23 cellular contexts compared by ENCODE assay signal in genomic region chr7:28152594-28152993, GRCh38. TPM values are rescaled to one million over a fixed set of nuclear protein-coding genes. Genes with fewer than 3 reads are reported as not detected.
DNase-seq lines count a peak whose midpoint lies in the region; ATAC-seq, FAIRE-seq and TF ChIP-seq lines count a peak whose summit lies in the region.
"Had no signal": no experiment of that assay in that cellular context is flagged by ENCODE, and none has a peak within 500 bp of the region (broad histone marks: within the 10 kb centered on the region; RNA-seq: fewer than 3 reads in every experiment).

No MANE protein-coding gene starts in this region.

- H3K4me1 Mint-ChIP-seq in CD4-positive, CD25-positive, alpha-beta regulatory T cell: peaks cover 29 to 57% (median 48%) of the 10 kb centered on the region in 4 donors

- 50% methylated on average over 4 of the region's 4 CpGs for WGBS in A549 (ENCODE audit: missing lambda C conversion rate)
- 74% methylated on average over 4 of the region's 4 CpGs for WGBS in right cardiac atrium

- intact Hi-C loops in right cardiac atrium (cut with DNase I): no loop called here

- peaks cover 15% of the 10 kb centered on the region for H3K36me3 Mint-ChIP-seq in CD4-positive, CD25-positive, alpha-beta regulatory T cell

- no peaks in the 10 kb centered on the region for H3K27me3 Mint-ChIP-seq in CD4-positive, CD25-positive, alpha-beta regulatory T cell

- TF ChIP-seq RAD21 in A549 (conservative IDR thresholded peaks at IDR 0.05 in 1 of 2, IDR thresholded peaks at IDR 0.05 in 1 of 2): no peak

- DNase-seq in A549 (ENCODE audit: low read depth in 1 of 2, low spot score in 1 of 2) (no peak), RWPE2 (ENCODE audit: low spot score) (no peak), dermis blood vessel endothelial cell (peak; percentile 7), NCI-H2029 (lab: John Stamatoyannopoulos, UW) (no peak), right cardiac atrium (no peak), NCI-H146 treated with DMSO at 0.1 percent for 48 hours (lab: John Stamatoyannopoulos, UW; ENCODE audit: unreplicated experiment) (no peak), SW 1271 (lab: John Stamatoyannopoulos, UW) (no peak)
- peak in 1 of 3 donors; percentile 12 for DNase-seq in CD4-positive, CD25-positive, alpha-beta regulatory T cell
- DNase-seq: activated CD8-positive, alpha-beta memory T cell treated with anti-CD3 and anti-CD28 coated beads, Interleukin-2, amount 10 ng/mL, durations not matched to agents 7 days and 5 days; DMS53; effector memory CD4-positive, alpha-beta T cell; hypothalamus; NCI-H1930; NCI-H524; nucleus accumbens; Peyer's patch; stimulated activated CD4-positive, alpha-beta T cell treated with anti-CD3 and anti-CD28 coated beads, Interleukin-4, amount 100 ng/mL, for 24 hours; stimulated activated CD8-positive, alpha-beta memory T cell treated with anti-CD3 and anti-CD28 coated beads, Interleukin-4, amount 100 ng/mL, for 48 hours had no signal

- H3K27ac ChIP-seq in A549 (no peak overlapping the region), RWPE2 (ENCODE audit: poor library complexity, severe bottlenecking) (peak overlapping the region; percentile 60), right cardiac atrium (ENCODE audit: low read length) (no peak overlapping the region)
- H3K27ac ChIP-seq in CD4-positive, CD25-positive, alpha-beta regulatory T cell (ENCODE audit: insufficient read depth, low read length, poor library complexity, severe bottlenecking): peak overlapping the region; percentile 83
- H3K27ac ChIP-seq: tibial nerve, VCaP had no signal

- FAIRE-seq in A549 (lab: Jason Lieb, UNC): peak; percentile 36
- FAIRE-seq: GM19239 had no signal

- ATAC-seq in A549: no peak
- ATAC-seq in CD4-positive, CD25-positive, alpha-beta regulatory T cell (ENCODE audit: low read depth in 2 of 2): no peak
- no peak for ATAC-seq in RWPE2 (ENCODE audit: low read depth)
- ATAC-seq in right cardiac atrium: no peak
- ATAC-seq: HCT116, sciatic nerve had no signal

- TF ChIP-seq EP300 in A549 (IDR thresholded peaks at IDR 0.05): no peak

- no peak for TF ChIP-seq CTCF in A549 (IDR thresholded peaks at IDR 0.05)
- TF ChIP-seq CTCF in RWPE2 (IDR thresholded peaks at IDR 0.05; ENCODE audit: poor library complexity, severe bottlenecking): no peak

- POLR2A ChIA-PET in A549 (lab: Yijun Ruan, JAX): no interaction called here

- H3K4me3 Mint-ChIP-seq in CD4-positive, CD25-positive, alpha-beta regulatory T cell: peak overlapping the region; percentile 60 to 82 (median 70)
- H3K4me3 Mint-ChIP-seq: activated CD8-positive, alpha-beta memory T cell treated with anti-CD3 and anti-CD28 coated beads, Interleukin-2, amount 10 ng/mL, durations not matched to agents 7 days and 5 days had no signal

- no peaks in the 10 kb centered on the region for H3K27me3 ChIP-seq in CD4-positive, CD25-positive, alpha-beta regulatory T cell (ENCODE audit: control insufficient read depth, insufficient read depth, low read length)
- H3K27me3 ChIP-seq in RWPE2 (ENCODE audit: insufficient read depth, poor library complexity, severe bottlenecking) (no peaks in the 10 kb centered on the region), right cardiac atrium (ENCODE audit: control insufficient read depth, insufficient read depth) (no peaks in the 10 kb centered on the region)
- H3K27me3 ChIP-seq: Peyer's patch, tibial nerve had no signal

- no peaks in the 10 kb centered on the region for H3K9me3 Mint-ChIP-seq in CD4-positive, CD25-positive, alpha-beta regulatory T cell

- peak overlapping the region; percentile 79 to 95 (median 90) for H3K27ac Mint-ChIP-seq in CD4-positive, CD25-positive, alpha-beta regulatory T cell

- CTCF ChIA-PET in A549 (lab: Yijun Ruan, JAX): no interaction called here

- no peak for TF ChIP-seq POLR2A in A549 (IDR thresholded peaks at IDR 0.05; ENCODE audit: low read length)

- H3K36me3 ChIP-seq in CD4-positive, CD25-positive, alpha-beta regulatory T cell (ENCODE audit: control insufficient read depth, insufficient read depth, low read length): no peaks in the 10 kb centered on the region
- H3K36me3 ChIP-seq in RWPE2 (ENCODE audit: low read depth): no peaks in the 10 kb centered on the region
- H3K36me3 ChIP-seq: Peyer's patch, tibial nerve had no signal

- H3K4me2 ChIP-seq in A549: no peak overlapping the region

- peaks cover 16% of the 10 kb centered on the region for H3K4me1 ChIP-seq in A549
- H3K4me1 ChIP-seq in CD4-positive, CD25-positive, alpha-beta regulatory T cell (ENCODE audit: control insufficient read depth, insufficient read depth, low read length, poor library complexity, severe bottlenecking): peaks cover 42% of the 10 kb centered on the region
- H3K4me1 ChIP-seq in RWPE2 (ENCODE audit: insufficient read depth, poor library complexity, severe bottlenecking): peaks cover 30% of the 10 kb centered on the region
- peaks cover 3% of the 10 kb centered on the region for H3K4me1 ChIP-seq in right cardiac atrium (ENCODE audit: control insufficient read depth, insufficient read depth, low read length)

- H3K4me3 ChIP-seq in A549 (no peak overlapping the region), RWPE2 (ENCODE audit: severe bottlenecking) (no peak overlapping the region), right cardiac atrium (ENCODE audit: low read length) (no peak overlapping the region)
- H3K4me3 ChIP-seq in CD4-positive, CD25-positive, alpha-beta regulatory T cell (ENCODE audit: low read depth, low read length): peak overlapping the region; percentile 80
- H3K4me3 ChIP-seq: Peyer's patch, tibial nerve had no signal

- H3K9me3 ChIP-seq in A549 (no peaks in the 10 kb centered on the region), RWPE2 (ENCODE audit: severe bottlenecking) (no peaks in the 10 kb centered on the region), right cardiac atrium (ENCODE audit: control insufficient read depth, low read length) (no peaks in the 10 kb centered on the region)
- no peaks in the 10 kb centered on the region for H3K9me3 ChIP-seq in CD4-positive, CD25-positive, alpha-beta regulatory T cell (ENCODE audit: control insufficient read depth in 2 of 2, low read length in 2 of 2)
- H3K9me3 ChIP-seq: Peyer's patch, tibial nerve had no signal

TF ChIP-seq in A549, 52 proteins besides CTCF, POLR2A, EP300 and RAD21:
- TF ChIP-seq HMGXB4 (CRISPR knock-in tag; IDR thresholded peaks at IDR 0.05; ENCODE audit: borderline replicate concordance): no peak

RNA-seq across cellular contexts. Expression of gene JAZF1, which starts 28.0 kb away (rescaled TPM):
- polyA plus RNA-seq in A549 (2011; rRNA removed) (1.9 and 2.4 TPM in 2 replicates), A549 (2017; fragmentation: RNase III; extraction: RNeasy Plus Mini Kit Qiagen cat#74134 plus additional on column Dnase treatment) (2.6 to 2.8 TPM (median 2.7 TPM) in 3 replicates), right cardiac atrium (12.9 TPM)
- 1.7 TPM in 2 replicates for polyA plus RNA-seq in A549 (2012; cell fraction: cytosol; rRNA removed)
- 0.70 and 1.2 TPM in 2 replicates for polyA plus RNA-seq in A549 (2012; cell fraction: nucleus; rRNA removed)
- polyA minus RNA-seq in A549 (2011; rRNA and poly(A)+ RNA removed): 0.91 and 2.4 TPM in 2 replicates
- total RNA-seq in CD4-positive, CD25-positive, alpha-beta regulatory T cell: 30.7 TPM
- 10 to 100 TPM in 1 of 4 donors, 1 to 10 TPM in 3; 6.4 to 13.3 (median 7.5) TPM for polyA plus RNA-seq in CD4-positive, CD25-positive, alpha-beta regulatory T cell
- total RNA-seq in dermis blood vessel endothelial cell (3.6 and 4.9 TPM in 2 replicates), right cardiac atrium (10 to 100 TPM; 19.9 to 27.4 (median 25.4) TPM)

Comparison
In these comparisons a context has a peak if more than half of its experiments do, and no peak if none do; other contexts are left out.
1. H3K27ac ChIP-seq: peak in CD4-positive, CD25-positive, alpha-beta regulatory T cell (single experiment) and RWPE2 (single experiment); none in A549 (0 of 2) and right cardiac atrium (single experiment).